ENCODE assay signal across 6 cellular contexts in the genomic region with DNA sequence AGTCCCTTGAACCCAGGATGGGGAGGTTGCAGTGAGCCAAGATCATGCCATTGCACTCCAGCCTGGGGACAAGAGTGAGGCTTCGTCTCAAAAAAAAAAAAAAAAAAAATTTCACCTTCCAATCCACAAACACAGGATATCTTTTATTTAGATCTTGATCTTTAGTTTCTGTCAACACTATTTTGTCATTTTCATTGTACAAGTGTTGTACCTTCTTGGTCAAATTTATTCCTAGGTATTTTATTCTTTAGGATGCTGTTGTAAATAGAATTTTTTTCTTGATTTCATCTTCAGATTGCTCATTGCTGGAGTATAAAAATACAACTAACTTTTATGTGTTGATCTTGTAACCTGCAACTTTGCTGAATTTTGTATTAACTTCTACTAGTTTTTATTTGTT.
"Had no signal": no experiment of that assay in that cellular context is flagged by ENCODE, and none has a peak within 500 bp of the region (broad histone marks: within the 10 kb centered on the region; RNA-seq: fewer than 3 reads in every experiment).

No MANE protein-coding gene starts in this region.

- H3K4me3 Mint-ChIP-seq: GM23338, H9, HFFc6 had no signal

- H3K4me3 ChIP-seq: GM23338, K562 had no signal

- ATAC-seq: GM23338, K562 had no signal

- DNase-seq: H9, HCEC 1CT, HFFc6, KG1 had no signal

- H3K27ac Mint-ChIP-seq: GM23338, H9, HFFc6 had no signal
